14 cellular contexts compared by ENCODE assay signal in genomic region chr9:134688661-134689319, GRCh38.
"Had no signal": no experiment of that assay in that cellular context is flagged by ENCODE, and none has a peak within 500 bp of the region (broad histone marks: within the 10 kb centered on the region; RNA-seq: fewer than 3 reads in every experiment).

No MANE protein-coding gene starts in this region.

- ATAC-seq: activated CD4-positive, CD25-positive, alpha-beta regulatory T cell treated with anti-CD3 and anti-CD28 coated beads, Interleukin-2, amount 50 U/mL, for 24 hours; activated T-cell treated with anti-CD3 and anti-CD28 coated beads, Interleukin-2, amount 50 U/mL, for 4 hours had no signal

- H3K4me1 Mint-ChIP-seq: natural killer cell had no signal

- DNase-seq: activated CD4-positive, alpha-beta T cell treated with anti-CD3 and anti-CD28 coated beads, Interleukin-2, amount 10 ng/mL, durations not matched to agents 7 days and 5 days; activated CD8-positive, alpha-beta memory T cell treated with anti-CD3 and anti-CD28 coated beads, Interleukin-2, amount 50 U/mL, for 4 hours; activated effector memory CD4-positive, alpha-beta T cell treated with Interleukin-2 at 50 U/mL for 16 hours; activated naive CD4-positive, alpha-beta T cell treated with anti-CD3 and anti-CD28 coated beads, Interleukin-2, amount 50 U/mL, for 16 hours; activated T-cell treated with anti-CD3 and anti-CD28 coated beads, Interleukin-2, amount 50 U/mL, for 4 hours; natural killer cell; T1000 had no signal

- H3K9ac ChIP-seq: parathyroid adenoma had no signal

- H2AFZ ChIP-seq: parathyroid adenoma had no signal

- H3K27ac ChIP-seq: neutrophil, parathyroid adenoma had no signal

- H3K36me3 Mint-ChIP-seq: natural killer cell had no signal

- H3K27me3 ChIP-seq: transverse colon had no signal

- H3K4me1 ChIP-seq: parathyroid adenoma had no signal

- H3K4me3 ChIP-seq: transverse colon had no signal

- H3K9me3 ChIP-seq: neutrophil, transverse colon had no signal

- FAIRE-seq: bronchial epithelial cell had no signal

- H3K9me3 Mint-ChIP-seq: activated CD4-positive, alpha-beta T cell treated with anti-CD3 and anti-CD28 coated beads, Interleukin-2, amount 10 ng/mL, durations not matched to agents 7 days and 5 days; activated T-cell treated with anti-CD3 and anti-CD28 coated beads, Interleukin-2, amount 50 U/mL, for 4 hours; effector memory CD8-positive, alpha-beta T cell; natural killer cell; stimulated activated naive CD8-positive, alpha-beta T cell treated with anti-CD3 and anti-CD28 coated beads, Interleukin-15, Interleukin-2, amounts not matched to agents 100 ng/mL and 50 ng/mL, for 24 hours had no signal

- H3K27me3 Mint-ChIP-seq: stimulated activated naive CD8-positive, alpha-beta T cell treated with anti-CD3 and anti-CD28 coated beads, Interleukin-15, Interleukin-2, amounts not matched to agents 100 ng/mL and 50 ng/mL, for 24 hours had no signal

- H3K4me3 Mint-ChIP-seq: activated CD4-positive, alpha-beta T cell treated with anti-CD3 and anti-CD28 coated beads, Interleukin-2, amount 10 ng/mL, durations not matched to agents 7 days and 5 days; activated T-cell treated with anti-CD3 and anti-CD28 coated beads, Interleukin-2, amount 50 U/mL, for 4 hours; effector memory CD8-positive, alpha-beta T cell; natural killer cell; stimulated activated naive CD8-positive, alpha-beta T cell treated with anti-CD3 and anti-CD28 coated beads, Interleukin-15, Interleukin-2, amounts not matched to agents 100 ng/mL and 50 ng/mL, for 24 hours had no signal

- H3K27ac Mint-ChIP-seq: activated CD4-positive, alpha-beta T cell treated with anti-CD3 and anti-CD28 coated beads, Interleukin-2, amount 10 ng/mL, durations not matched to agents 7 days and 5 days; effector memory CD8-positive, alpha-beta T cell; natural killer cell; stimulated activated naive CD8-positive, alpha-beta T cell treated with anti-CD3 and anti-CD28 coated beads, Interleukin-15, Interleukin-2, amounts not matched to agents 100 ng/mL and 50 ng/mL, for 24 hours had no signal

- H3K36me3 ChIP-seq: neutrophil, transverse colon had no signal
